10 cellular contexts compared by ENCODE assay signal in the genomic region with DNA sequence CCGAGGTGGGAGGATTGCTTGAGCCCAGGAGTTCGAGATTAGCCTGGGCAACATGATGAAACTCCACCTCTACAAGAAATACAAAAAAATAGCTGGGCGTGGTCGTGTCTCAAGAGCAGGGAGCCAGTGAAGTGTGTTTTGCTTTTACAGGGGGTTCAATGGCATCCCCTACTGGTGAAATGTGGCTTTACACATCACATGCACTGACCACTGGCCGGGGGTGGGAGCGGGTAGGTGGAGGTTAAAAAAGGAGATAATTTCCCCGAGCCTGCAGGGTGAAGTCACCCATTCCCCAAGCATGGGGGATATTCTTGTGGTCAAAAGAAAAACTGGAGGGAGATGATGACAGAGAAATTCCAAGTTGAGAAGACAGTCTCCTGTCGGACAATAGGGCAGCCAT.
DNase-seq lines count a peak whose midpoint lies in the region; ATAC-seq and TF ChIP-seq lines count a peak whose summit lies in the region.
"Had no signal": no experiment of that assay in that cellular context is flagged by ENCODE, and none has a peak within 500 bp of the region (broad histone marks: within the 10 kb centered on the region; RNA-seq: fewer than 3 reads in every experiment).

No MANE protein-coding gene starts in this region.

- DNase-seq in NCI-H526 (lab: John Stamatoyannopoulos, UW) (peak; percentile 10 to 34), NCI-H526 treated with DMSO at 0.1 percent for 48 hours (lab: John Stamatoyannopoulos, UW) (no peak), HuH-7 (ENCODE audit: low spot score) (peak; percentile 44), astrocyte of the spinal cord (ENCODE audit: low read depth, low spot score) (peak; percentile 12), nephron progenitor cell (peak; percentile 26), GM19238 (ENCODE audit: insufficient read length, low spot score) (no peak)
- no peak for DNase-seq in activated CD8-positive, alpha-beta memory T cell treated with anti-CD3 and anti-CD28 coated beads, Interleukin-2, amount 50 U/mL, for 48 hours

- TF ChIP-seq CTCF in astrocyte of the spinal cord (IDR thresholded peaks at IDR 0.05; ENCODE audit: low read depth, low read length) = peak; percentile 60
- TF ChIP-seq CTCF in nephron progenitor cell (IDR thresholded peaks at IDR 0.05) = peak; percentile 67

- no peak overlapping the region for H3K4me3 ChIP-seq in astrocyte of the spinal cord (ENCODE audit: low read depth, low read length)
- H3K4me3 ChIP-seq: vagina had no signal

- H3K4me1 Mint-ChIP-seq in nephron progenitor cell = no peaks in the 10 kb centered on the region
- H3K4me1 Mint-ChIP-seq: activated naive CD4-positive, alpha-beta T cell treated with anti-CD3 and anti-CD28 coated beads, Interleukin-2, amount 50 U/mL, for 24 hours had no signal

- H3K9me3 Mint-ChIP-seq in nephron progenitor cell = peaks cover 21% of the 10 kb centered on the region
- H3K9me3 Mint-ChIP-seq: activated naive CD4-positive, alpha-beta T cell treated with anti-CD3 and anti-CD28 coated beads, Interleukin-2, amount 50 U/mL, for 24 hours had no signal

- peaks cover 13% of the 10 kb centered on the region for H3K27me3 Mint-ChIP-seq in nephron progenitor cell (ENCODE audit: low read depth, poor library complexity)
- H3K27me3 Mint-ChIP-seq: activated naive CD4-positive, alpha-beta T cell treated with anti-CD3 and anti-CD28 coated beads, Interleukin-2, amount 50 U/mL, for 24 hours had no signal

- no peak for ATAC-seq in HG03520 (IDR thresholded peaks at IDR 0.05; ENCODE audit: unreplicated experiment)

- H3K36me3 Mint-ChIP-seq in nephron progenitor cell (ENCODE audit: low read depth) = peaks cover 21% of the 10 kb centered on the region

- in situ Hi-C loops in astrocyte of the spinal cord (cut with HindIII; ENCODE audit: low sequenced_read_pairs) = loop anchor here (25.0 kb wide), 1 partner anchor 485 kb away; no protein-coding TSS in a partner anchor

- H3K27ac Mint-ChIP-seq in nephron progenitor cell = no peak overlapping the region
- H3K27ac Mint-ChIP-seq: activated naive CD4-positive, alpha-beta T cell treated with anti-CD3 and anti-CD28 coated beads, Interleukin-2, amount 50 U/mL, for 24 hours had no signal

- no peak overlapping the region for H3K4me3 Mint-ChIP-seq in nephron progenitor cell
- H3K4me3 Mint-ChIP-seq: activated naive CD4-positive, alpha-beta T cell treated with anti-CD3 and anti-CD28 coated beads, Interleukin-2, amount 50 U/mL, for 24 hours had no signal

Comparison
In these comparisons a context has a peak if more than half of its experiments do, and no peak if none do; other contexts are left out.
1. DNase-seq: peak in NCI-H526 (2 of 2), HuH-7 (single experiment), astrocyte of the spinal cord (single experiment) and nephron progenitor cell (single experiment); none in NCI-H526 treated with DMSO at 0.1 percent for 48 hours (single experiment), GM19238 (single experiment) and activated CD8-positive, alpha-beta memory T cell treated with anti-CD3 and anti-CD28 coated beads, Interleukin-2, amount 50 U/mL, for 48 hours (single experiment).